ENCODE assay signal across 1 cellular context in genomic region chr1:69230223-69230622, GRCh38.
TF ChIP-seq lines count a peak whose summit lies in the region.

No MANE protein-coding gene starts in this region.

TF ChIP-seq in GM23338, 12 proteins besides CTCF, POLR2A, EP300 and RAD21 (continued from another document):
- TF ChIP-seq REST (IDR thresholded peaks at IDR 0.05; ENCODE audit: unreplicated experiment) (no peak), NANOG (IDR thresholded peaks at IDR 0.05; ENCODE audit: borderline replicate concordance) (no peak), POLR2AphosphoS5 (IDR thresholded peaks at IDR 0.05; ENCODE audit: low read depth) (no peak), JUNB (IDR thresholded peaks at IDR 0.05; ENCODE audit: unreplicated experiment) (no peak)
- TF ChIP-seq, protein P1, sequence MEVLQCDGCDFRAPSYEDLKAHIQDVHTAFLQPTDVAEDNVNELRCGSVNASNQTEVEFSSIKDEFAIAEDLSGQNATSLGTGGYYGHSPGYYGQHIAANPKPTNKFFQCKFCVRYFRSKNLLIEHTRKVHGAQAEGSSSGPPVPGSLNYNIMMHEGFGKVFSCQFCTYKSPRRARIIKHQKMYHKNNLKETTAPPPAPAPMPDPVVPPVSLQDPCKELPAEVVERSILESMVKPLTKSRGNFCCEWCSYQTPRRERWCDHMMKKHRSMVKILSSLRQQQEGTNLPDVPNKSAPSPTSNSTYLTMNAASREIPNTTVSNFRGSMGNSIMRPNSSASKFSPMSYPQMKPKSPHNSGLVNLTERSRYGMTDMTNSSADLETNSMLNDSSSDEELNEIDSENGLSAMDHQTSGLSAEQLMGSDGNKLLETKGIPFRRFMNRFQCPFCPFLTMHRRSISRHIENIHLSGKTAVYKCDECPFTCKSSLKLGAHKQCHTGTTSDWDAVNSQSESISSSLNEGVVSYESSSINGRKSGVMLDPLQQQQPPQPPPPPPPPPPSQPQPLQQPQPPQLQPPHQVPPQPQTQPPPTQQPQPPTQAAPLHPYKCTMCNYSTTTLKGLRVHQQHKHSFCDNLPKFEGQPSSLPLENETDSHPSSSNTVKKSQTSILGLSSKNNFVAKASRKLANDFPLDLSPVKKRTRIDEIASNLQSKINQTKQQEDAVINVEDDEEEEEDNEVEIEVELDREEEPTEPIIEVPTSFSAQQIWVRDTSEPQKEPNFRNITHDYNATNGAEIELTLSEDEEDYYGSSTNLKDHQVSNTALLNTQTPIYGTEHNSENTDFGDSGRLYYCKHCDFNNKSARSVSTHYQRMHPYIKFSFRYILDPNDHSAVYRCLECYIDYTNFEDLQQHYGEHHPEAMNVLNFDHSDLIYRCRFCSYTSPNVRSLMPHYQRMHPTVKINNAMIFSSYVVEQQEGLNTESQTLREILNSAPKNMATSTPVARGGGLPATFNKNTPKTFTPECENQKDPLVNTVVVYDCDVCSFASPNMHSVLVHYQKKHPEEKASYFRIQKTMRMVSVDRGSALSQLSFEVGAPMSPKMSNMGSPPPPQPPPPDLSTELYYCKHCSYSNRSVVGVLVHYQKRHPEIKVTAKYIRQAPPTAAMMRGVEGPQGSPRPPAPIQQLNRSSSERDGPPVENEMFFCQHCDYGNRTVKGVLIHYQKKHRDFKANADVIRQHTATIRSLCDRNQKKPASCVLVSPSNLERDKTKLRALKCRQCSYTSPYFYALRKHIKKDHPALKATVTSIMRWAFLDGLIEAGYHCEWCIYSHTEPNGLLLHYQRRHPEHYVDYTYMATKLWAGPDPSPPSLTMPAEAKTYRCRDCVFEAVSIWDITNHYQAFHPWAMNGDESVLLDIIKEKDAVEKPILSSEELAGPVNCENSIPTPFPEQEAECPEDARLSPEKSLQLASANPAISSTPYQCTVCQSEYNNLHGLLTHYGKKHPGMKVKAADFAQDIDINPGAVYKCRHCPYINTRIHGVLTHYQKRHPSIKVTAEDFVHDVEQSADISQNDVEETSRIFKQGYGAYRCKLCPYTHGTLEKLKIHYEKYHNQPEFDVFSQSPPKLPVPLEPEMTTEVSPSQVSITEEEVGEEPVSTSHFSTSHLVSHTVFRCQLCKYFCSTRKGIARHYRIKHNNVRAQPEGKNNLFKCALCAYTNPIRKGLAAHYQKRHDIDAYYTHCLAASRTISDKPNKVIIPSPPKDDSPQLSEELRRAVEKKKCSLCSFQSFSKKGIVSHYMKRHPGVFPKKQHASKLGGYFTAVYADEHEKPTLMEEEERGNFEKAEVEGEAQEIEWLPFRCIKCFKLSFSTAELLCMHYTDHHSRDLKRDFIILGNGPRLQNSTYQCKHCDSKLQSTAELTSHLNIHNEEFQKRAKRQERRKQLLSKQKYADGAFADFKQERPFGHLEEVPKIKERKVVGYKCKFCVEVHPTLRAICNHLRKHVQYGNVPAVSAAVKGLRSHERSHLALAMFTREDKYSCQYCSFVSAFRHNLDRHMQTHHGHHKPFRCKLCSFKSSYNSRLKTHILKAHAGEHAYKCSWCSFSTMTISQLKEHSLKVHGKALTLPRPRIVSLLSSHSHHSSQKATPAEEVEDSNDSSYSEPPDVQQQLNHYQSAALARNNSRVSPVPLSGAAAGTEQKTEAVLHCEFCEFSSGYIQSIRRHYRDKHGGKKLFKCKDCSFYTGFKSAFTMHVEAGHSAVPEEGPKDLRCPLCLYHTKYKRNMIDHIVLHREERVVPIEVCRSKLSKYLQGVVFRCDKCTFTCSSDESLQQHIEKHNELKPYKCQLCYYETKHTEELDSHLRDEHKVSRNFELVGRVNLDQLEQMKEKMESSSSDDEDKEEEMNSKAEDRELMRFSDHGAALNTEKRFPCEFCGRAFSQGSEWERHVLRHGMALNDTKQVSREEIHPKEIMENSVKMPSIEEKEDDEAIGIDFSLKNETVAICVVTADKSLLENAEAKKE (CRISPR knock-in tag; IDR thresholded peaks at IDR 0.05): no peak
